Comparison of ENCODE assay signal across 8 cellular contexts in genomic region chr16:2126928-2127556, GRCh38. TPM values are rescaled to one million over a fixed set of nuclear protein-coding genes. Genes with fewer than 3 reads are reported as not detected.
DNase-seq lines count a peak whose midpoint lies in the region; ATAC-seq, FAIRE-seq and TF ChIP-seq lines count a peak whose summit lies in the region.
"Not testable (repeated sequence)": the region's sequence is repeated elsewhere in the genome, so short reads cannot be mapped to it uniquely, and the experiment has no call there.

No MANE protein-coding gene starts in this region.

- H2AFZ ChIP-seq in HepG2 (ENCODE audit: low read length) = not testable (repeated sequence)

- peak overlapping the region; percentile 60 for H3K27ac Mint-ChIP-seq in CD8-positive, alpha-beta T cell
- H3K27ac Mint-ChIP-seq in brain (peak overlapping the region in 4 of 5 experiments; percentile 91 to 98 (median 96)), nephron progenitor cell (peak overlapping the region; percentile 57)

- H3K36me3 ChIP-seq in CD8-positive, alpha-beta T cell (ENCODE audit: insufficient read depth, low read length); RWPE2 (ENCODE audit: low read depth); esophagus squamous epithelium; HepG2 (replicated peaks in 1 of 2; ENCODE audit: control insufficient read depth in 1 of 2, insufficient read depth in 2 of 2, low read length in 2 of 2); spleen; uterus: not testable (repeated sequence)

- TF ChIP-seq EP300 in HepG2 (IDR thresholded peaks at IDR 0.05; ENCODE audit: low read depth in 2 of 2, low read length in 2 of 2); HepG2 (CRISPR knock-in tag; IDR thresholded peaks at IDR 0.05; ENCODE audit: borderline replicate concordance): not testable (repeated sequence)

- not testable (repeated sequence) for TF ChIP-seq RAD21 in HepG2 (CRISPR knock-in tag; IDR thresholded peaks at IDR 0.05)

- H3K27me3 ChIP-seq in CD8-positive, alpha-beta T cell (ENCODE audit: insufficient read depth, low read length); RWPE2 (ENCODE audit: insufficient read depth, poor library complexity, severe bottlenecking); esophagus squamous epithelium; HepG2 (ENCODE audit: control insufficient read depth in 1 of 2, insufficient read depth in 2 of 2, low read length in 2 of 2); spleen (replicated peaks in 1 of 7); uterus: not testable (repeated sequence)

- not testable (repeated sequence) for H4K20me1 ChIP-seq in HepG2 (ENCODE audit: insufficient read depth, low read length)

- H3K4me1 ChIP-seq in CD8-positive, alpha-beta T cell (ENCODE audit: insufficient read depth, low read length) = not testable (repeated sequence)
- H3K4me1 ChIP-seq in RWPE2 (ENCODE audit: insufficient read depth, poor library complexity, severe bottlenecking) = peaks cover 25% of the 10 kb centered on the region
- H3K4me1 ChIP-seq in esophagus squamous epithelium = peaks cover 44 to 96% (median 69%) of the 10 kb centered on the region in 3 donors
- peaks cover 13% of the 10 kb centered on the region; the same call in 1 of the 2 replicates for H3K4me1 ChIP-seq in HepG2 (ENCODE audit: insufficient read depth, low read length)
- peaks cover 19 to 77% (median 50%) of the 10 kb centered on the region in 6 donors for H3K4me1 ChIP-seq in spleen
- peaks cover 0 to 50% of the 10 kb centered on the region in 2 donors for H3K4me1 ChIP-seq in uterus

- not testable (repeated sequence) for H3K36me3 Mint-ChIP-seq in CD8-positive, alpha-beta T cell; brain; nephron progenitor cell (ENCODE audit: low read depth)

- not testable (repeated sequence) for H3K9me3 ChIP-seq in CD8-positive, alpha-beta T cell (ENCODE audit: low read length); RWPE2 (ENCODE audit: severe bottlenecking); esophagus squamous epithelium; HepG2 (ENCODE audit: low read length); spleen; uterus

- H3K27me3 Mint-ChIP-seq in CD8-positive, alpha-beta T cell (ENCODE audit: low read depth); brain; nephron progenitor cell (ENCODE audit: low read depth, poor library complexity): not testable (repeated sequence)

- peaks cover 14% of the 10 kb centered on the region for H3K4me1 Mint-ChIP-seq in CD8-positive, alpha-beta T cell (ENCODE audit: low read depth)
- H3K4me1 Mint-ChIP-seq in brain (peaks cover 51% of the 10 kb centered on the region), nephron progenitor cell (peaks cover 50% of the 10 kb centered on the region)

- not testable (repeated sequence) for TF ChIP-seq POLR2A in esophagus squamous epithelium (IDR thresholded peaks at IDR 0.05); HepG2 (IDR thresholded peaks at IDR 0.05; ENCODE audit: insufficient read depth in 1 of 2, low read depth in 2 of 2, low read length in 2 of 2); spleen (IDR thresholded peaks at IDR 0.05); uterus (IDR thresholded peaks at IDR 0.05)

- H3K9me3 Mint-ChIP-seq in CD8-positive, alpha-beta T cell; brain; nephron progenitor cell: not testable (repeated sequence)

- intact Hi-C loops in CD8-positive, alpha-beta T cell (cut with DNase I, micrococcal nuclease); esophagus squamous epithelium (cut with DNase I); HepG2 (cut with micrococcal nuclease; ENCODE audit: unreplicated experiment); spleen (cut with DNase I; ENCODE audit: low total_unique reads); uterus (cut with DNase I; ENCODE audit: low total_unique reads): not testable (repeated sequence)

- POLR2A ChIA-PET in CD8-positive, alpha-beta T cell (lab: Charles Lee) = interaction anchor here (0.6 kb wide), 1 partner anchor 10 kb away, joined by 3 read pairs; no protein-coding TSS in a partner anchor
- POLR2A ChIA-PET in HepG2 (lab: Yijun Ruan, JAX) = not testable (repeated sequence)

- peak in 1 of 7 experiments; percentile 30 for DNase-seq in CD8-positive, alpha-beta T cell
- not testable (repeated sequence) for DNase-seq in RWPE2 (ENCODE audit: low spot score); esophagus squamous epithelium (lab: John Stamatoyannopoulos, UW); HepG2 (ENCODE audit: low spot score); nephron progenitor cell
- DNase-seq in spleen (peak; percentile 85), uterus (peak; percentile 56 to 59)

- in situ Hi-C loops in HepG2 (cut with HindIII; ENCODE audit: extremely low pct_ligation_motif_present, low pct_unique_long_range_greater_than_20kb) = not testable (repeated sequence)

- 50% methylated on average over 4 to 8 of the region's 31 CpGs for WGBS in esophagus squamous epithelium, 2 donors
- WGBS in HepG2 (ENCODE audit: low lambda C conversion rate) = 96% methylated on average over 12 of the region's 31 CpGs
- WGBS in spleen, 5 donors = 86 to 92% (median 86%) methylated on average over 21 to 31 of the region's 31 CpGs

- not testable (repeated sequence) for BruUV-seq in HepG2 (replicated peaks; lab: Mats Ljungman, UMichigan)

- ATAC-seq in CD8-positive, alpha-beta T cell; RWPE2 (ENCODE audit: low read depth): not testable (repeated sequence)
- peak; percentile 3; the same call in 1 of the 3 replicates for ATAC-seq in HepG2

- not testable (repeated sequence) for TF ChIP-seq CTCF in CD8-positive, alpha-beta T cell (IDR thresholded peaks at IDR 0.05); RWPE2 (IDR thresholded peaks at IDR 0.05; ENCODE audit: poor library complexity, severe bottlenecking); brain (conservative IDR thresholded peaks at IDR 0.05); esophagus squamous epithelium (IDR thresholded peaks at IDR 0.05); HepG2 (CRISPR knock-in tag; IDR thresholded peaks at IDR 0.05); nephron progenitor cell (IDR thresholded peaks at IDR 0.05); spleen (IDR thresholded peaks at IDR 0.05 in 8 of 11, conservative IDR thresholded peaks at IDR 0.05 in 3 of 11); uterus (IDR thresholded peaks at IDR 0.05)

- H3K4me3 Mint-ChIP-seq in CD8-positive, alpha-beta T cell; nephron progenitor cell: not testable (repeated sequence)
- peak overlapping the region; percentile 26 to 80 (median 67) for H3K4me3 Mint-ChIP-seq in brain

- not testable (repeated sequence) for H3K4me3 ChIP-seq in CD8-positive, alpha-beta T cell (ENCODE audit: low read depth, low read length); RWPE2 (ENCODE audit: severe bottlenecking); HepG2 (replicated peaks in 1 of 3; ENCODE audit: insufficient read depth in 1 of 3, low read depth in 2 of 3, low read length in 3 of 3); spleen
- peak overlapping the region in 2 of 4 donors; percentile 10 to 58 for H3K4me3 ChIP-seq in esophagus squamous epithelium
- peak overlapping the region in 1 of 2 donors; percentile 1 for H3K4me3 ChIP-seq in uterus

- not testable (repeated sequence) for H3K9ac ChIP-seq in HepG2 (ENCODE audit: insufficient read depth, low read depth, low read length)

- not testable (repeated sequence) for H3K4me2 ChIP-seq in HepG2 (ENCODE audit: low read depth, low read length)

- not testable (repeated sequence) for FAIRE-seq in HepG2 (lab: Jason Lieb, UNC)

- CTCF ChIA-PET in CD8-positive, alpha-beta T cell (lab: Charles Lee) = interaction anchor here (1.1 kb wide), 2 partner anchors 13 to 79 kb away, joined by 3 to 5 read pairs; partner anchors contain the start of genes NTHL1 and TSC2
- CTCF ChIA-PET in HepG2 (lab: Yijun Ruan, JAX; ENCODE audit: low intra/inter-chr PET ratio, low total read pairs) = not testable (repeated sequence)

- H3K27ac ChIP-seq in CD8-positive, alpha-beta T cell (ENCODE audit: low read depth, low read length); HepG2 (ENCODE audit: extremely low read length, insufficient read depth, low read length): not testable (repeated sequence)
- H3K27ac ChIP-seq in RWPE2 (ENCODE audit: poor library complexity, severe bottlenecking) (peak overlapping the region; percentile 99), esophagus squamous epithelium (peak overlapping the region; percentile 80 to 94 (median 94)), spleen (peak overlapping the region in 6 of 8 donors; percentile 55 to 86 (median 81)), uterus (peak overlapping the region; percentile 98)

- not testable (repeated sequence) for H3K79me2 ChIP-seq in HepG2 (ENCODE audit: insufficient read depth, low read length)

RNA-seq across cellular contexts. Expression of gene PKD1, which starts 8.7 kb away (rescaled TPM):
- total RNA-seq in CD8-positive, alpha-beta T cell = 10 to 100 TPM; 90.7 to 95.2 TPM
- polyA plus RNA-seq in brain (ENCODE audit: insufficient read depth, low read depth, low replicate concordance) (32.3 TPM), HepG2 (2011; rRNA removed) (23.0 and 40.7 TPM in 2 replicates), spleen (10 to 100 TPM; 14.0 to 60.9 (median 18.5) TPM)
- total RNA-seq in esophagus squamous epithelium (100 to 1,000 TPM in 1 of 4 donors, 10 to 100 TPM in 3; 34.1 to 123 (median 64.1) TPM), HepG2 (2016; rRNA removed; fragmentation: Illumina TruSeq; extraction: Trizol) (9.1 and 22.1 TPM in 2 replicates), spleen (100 to 1,000 TPM in 2 of 7 donors, 10 to 100 TPM in 5; 64.0 to 124 (median 95.3) TPM), uterus (100 to 1,000 TPM; 149 to 383 (median 197) TPM)
- total RNA-seq in HepG2 (2016; cell fraction: cytosol; rRNA removed; fragmentation: Illumina TruSeq; extraction: Trizol; ENCODE audit: low read depth) = 14.9 and 15.2 TPM in 2 replicates
- 6.6 and 20.8 TPM in 2 replicates for total RNA-seq in HepG2 (2016; cell fraction: insoluble cytoplasmic fraction; rRNA removed; fragmentation: Illumina TruSeq; extraction: Trizol)
- total RNA-seq in HepG2 (2016; cell fraction: membrane; rRNA removed; fragmentation: Illumina TruSeq; extraction: Trizol) = 10.1 and 11.4 TPM in 2 replicates
- total RNA-seq in HepG2 (2016; cell fraction: nucleus; rRNA removed; fragmentation: Illumina TruSeq; extraction: Trizol) = 26.8 and 33.4 TPM in 2 replicates
- 18.3 and 19.9 TPM in 2 replicates for polyA plus RNA-seq in HepG2 (2011; cell fraction: cytosol; rRNA removed)
- 410 and 565 TPM in 2 replicates for polyA plus RNA-seq in HepG2 (2011; cell fraction: nucleus; rRNA removed)
- 20.8 and 52.6 TPM in 2 replicates for polyA plus RNA-seq in HepG2 (2012)
- 0.90 and 0.96 TPM in 2 replicates for polyA plus RNA-seq in HepG2 (2016; cell fraction: cytosol; fragmentation: Illumina TruSeq; extraction: Trizol; ENCODE audit: low read depth)
- polyA plus RNA-seq in HepG2 (2016; cell fraction: insoluble cytoplasmic fraction; fragmentation: Illumina TruSeq; extraction: Trizol; ENCODE audit: low read depth) = 6.2 and 8.3 TPM in 2 replicates
- polyA plus RNA-seq in HepG2 (2016; cell fraction: membrane; fragmentation: Illumina TruSeq; extraction: Trizol; ENCODE audit: low read depth) = 1.6 TPM in 2 replicates
- polyA plus RNA-seq in HepG2 (2016; cell fraction: nucleus; fragmentation: Illumina TruSeq; extraction: Trizol; ENCODE audit: insufficient read depth, low read depth) = 86.8 and 102 TPM in 2 replicates
- 24.5 and 75.7 TPM in 2 replicates for polyA minus RNA-seq in HepG2 (2011; rRNA and poly(A)+ RNA removed; ENCODE audit: low replicate concordance)
- 24.3 and 34.5 TPM in 2 replicates for polyA minus RNA-seq in HepG2 (2011; cell fraction: cytosol; rRNA and poly(A)+ RNA removed)
- 72.0 and 84.2 TPM in 2 replicates for polyA minus RNA-seq in HepG2 (2011; cell fraction: nucleus; rRNA and poly(A)+ RNA removed)

RNA-seq across cellular contexts. Expression of gene RAB26, which starts 21.4 kb away (rescaled TPM):
- not detected for total RNA-seq in CD8-positive, alpha-beta T cell
- polyA plus RNA-seq in brain (ENCODE audit: insufficient read depth, low read depth, low replicate concordance) = 13.7 TPM
- 1 to 10 TPM in 2 of 4 donors, under 1 TPM in 2; 0.26 to 4.2 (median 0.99) TPM for total RNA-seq in esophagus squamous epithelium
- total RNA-seq in HepG2 (2016; rRNA removed; fragmentation: Illumina TruSeq; extraction: Trizol) = 0.45 and 0.86 TPM in 2 replicates
- 1.2 and 1.4 TPM in 2 replicates for total RNA-seq in HepG2 (2016; cell fraction: cytosol; rRNA removed; fragmentation: Illumina TruSeq; extraction: Trizol; ENCODE audit: low read depth)
- 0.62 and 1.3 TPM in 2 replicates for total RNA-seq in HepG2 (2016; cell fraction: insoluble cytoplasmic fraction; rRNA removed; fragmentation: Illumina TruSeq; extraction: Trizol)
- total RNA-seq in HepG2 (2016; cell fraction: membrane; rRNA removed; fragmentation: Illumina TruSeq; extraction: Trizol) = 0.96 and 1.9 TPM in 2 replicates
- total RNA-seq in HepG2 (2016; cell fraction: nucleus; rRNA removed; fragmentation: Illumina TruSeq; extraction: Trizol) = 1.0 and 1.6 TPM in 2 replicates
- 3.6 and 3.7 TPM in 2 replicates for polyA plus RNA-seq in HepG2 (2011; rRNA removed)
- polyA plus RNA-seq in HepG2 (2011; cell fraction: cytosol; rRNA removed) = 2.2 and 3.4 TPM in 2 replicates
- 20.4 and 21.0 TPM in 2 replicates for polyA plus RNA-seq in HepG2 (2011; cell fraction: nucleus; rRNA removed)
- polyA plus RNA-seq in HepG2 (2012) = 2.3 and 3.3 TPM in 2 replicates
- 2.1 and 2.3 TPM in 2 replicates for polyA plus RNA-seq in HepG2 (2016; cell fraction: cytosol; fragmentation: Illumina TruSeq; extraction: Trizol; ENCODE audit: low read depth)
- 0.92 and 1.1 TPM in 2 replicates for polyA plus RNA-seq in HepG2 (2016; cell fraction: insoluble cytoplasmic fraction; fragmentation: Illumina TruSeq; extraction: Trizol; ENCODE audit: low read depth)
- 1.9 and 2.3 TPM in 2 replicates for polyA plus RNA-seq in HepG2 (2016; cell fraction: membrane; fragmentation: Illumina TruSeq; extraction: Trizol; ENCODE audit: low read depth)
- polyA plus RNA-seq in HepG2 (2016; cell fraction: nucleus; fragmentation: Illumina TruSeq; extraction: Trizol; ENCODE audit: insufficient read depth, low read depth) = 3.2 and 3.9 TPM in 2 replicates
- 6.5 and 7.6 TPM in 2 replicates for polyA minus RNA-seq in HepG2 (2011; rRNA and poly(A)+ RNA removed; ENCODE audit: low replicate concordance)
- 0.79 TPM in 1 of 2 replicates, not detected in the other for polyA minus RNA-seq in HepG2 (2011; cell fraction: cytosol; rRNA and poly(A)+ RNA removed)
- 0.90 and 1.2 TPM in 2 replicates for polyA minus RNA-seq in HepG2 (2011; cell fraction: nucleus; rRNA and poly(A)+ RNA removed)
- 1 to 10 TPM in 4 of 7 donors, under 1 TPM in 2, not detected in 1; 0.26 to 7.9 (median 1.2) TPM for total RNA-seq in spleen
- 1 to 10 TPM in 2 of 3 donors, under 1 TPM in 1; 0.91 to 1.5 (median 1.4) TPM for polyA plus RNA-seq in spleen
- under 1 TPM in 1 of 4 donors, not detected in 3; 0.21 TPM for total RNA-seq in uterus

RNA-seq across cellular contexts. Expression of gene TRAF7, which starts 28.5 kb away (rescaled TPM):
- total RNA-seq in CD8-positive, alpha-beta T cell = 10 to 100 TPM; 21.4 to 21.8 TPM
- polyA plus RNA-seq in brain (ENCODE audit: insufficient read depth, low read depth, low replicate concordance) (89.5 TPM), HepG2 (2011; rRNA removed) (65.6 and 67.9 TPM in 2 replicates), spleen (10 to 100 TPM; 22.0 to 37.6 (median 23.3) TPM)
- total RNA-seq in esophagus squamous epithelium (10 to 100 TPM; 46.9 to 79.6 (median 73.2) TPM), HepG2 (2016; rRNA removed; fragmentation: Illumina TruSeq; extraction: Trizol) (40.3 and 47.9 TPM in 2 replicates), spleen (10 to 100 TPM; 41.5 to 63.9 (median 50.9) TPM), uterus (10 to 100 TPM; 15.3 to 97.1 (median 51.7) TPM)
- total RNA-seq in HepG2 (2016; cell fraction: cytosol; rRNA removed; fragmentation: Illumina TruSeq; extraction: Trizol; ENCODE audit: low read depth) = 34.6 and 39.0 TPM in 2 replicates
- 37.7 and 45.9 TPM in 2 replicates for total RNA-seq in HepG2 (2016; cell fraction: insoluble cytoplasmic fraction; rRNA removed; fragmentation: Illumina TruSeq; extraction: Trizol)
- total RNA-seq in HepG2 (2016; cell fraction: membrane; rRNA removed; fragmentation: Illumina TruSeq; extraction: Trizol) = 86.6 and 88.7 TPM in 2 replicates
- 27.8 and 32.2 TPM in 2 replicates for total RNA-seq in HepG2 (2016; cell fraction: nucleus; rRNA removed; fragmentation: Illumina TruSeq; extraction: Trizol)
- 42.1 and 56.2 TPM in 2 replicates for polyA plus RNA-seq in HepG2 (2011; cell fraction: cytosol; rRNA removed)
- 119 and 145 TPM in 2 replicates for polyA plus RNA-seq in HepG2 (2011; cell fraction: nucleus; rRNA removed)
- polyA plus RNA-seq in HepG2 (2012) = 36.5 and 51.9 TPM in 2 replicates
- polyA plus RNA-seq in HepG2 (2016; cell fraction: cytosol; fragmentation: Illumina TruSeq; extraction: Trizol; ENCODE audit: low read depth) = 64.8 and 68.7 TPM in 2 replicates
- 43.6 and 56.9 TPM in 2 replicates for polyA plus RNA-seq in HepG2 (2016; cell fraction: insoluble cytoplasmic fraction; fragmentation: Illumina TruSeq; extraction: Trizol; ENCODE audit: low read depth)
- polyA plus RNA-seq in HepG2 (2016; cell fraction: membrane; fragmentation: Illumina TruSeq; extraction: Trizol; ENCODE audit: low read depth) = 91.9 and 99.7 TPM in 2 replicates
- polyA plus RNA-seq in HepG2 (2016; cell fraction: nucleus; fragmentation: Illumina TruSeq; extraction: Trizol; ENCODE audit: insufficient read depth, low read depth) = 74.4 and 76.4 TPM in 2 replicates
- polyA minus RNA-seq in HepG2 (2011; rRNA and poly(A)+ RNA removed; ENCODE audit: low replicate concordance) = 81.3 and 108 TPM in 2 replicates
- polyA minus RNA-seq in HepG2 (2011; cell fraction: cytosol; rRNA and poly(A)+ RNA removed) = 41.1 and 51.4 TPM in 2 replicates
- 18.5 and 21.0 TPM in 2 replicates for polyA minus RNA-seq in HepG2 (2011; cell fraction: nucleus; rRNA and poly(A)+ RNA removed)
